ENCODE assay signal across 17 cellular contexts in the genomic region with DNA sequence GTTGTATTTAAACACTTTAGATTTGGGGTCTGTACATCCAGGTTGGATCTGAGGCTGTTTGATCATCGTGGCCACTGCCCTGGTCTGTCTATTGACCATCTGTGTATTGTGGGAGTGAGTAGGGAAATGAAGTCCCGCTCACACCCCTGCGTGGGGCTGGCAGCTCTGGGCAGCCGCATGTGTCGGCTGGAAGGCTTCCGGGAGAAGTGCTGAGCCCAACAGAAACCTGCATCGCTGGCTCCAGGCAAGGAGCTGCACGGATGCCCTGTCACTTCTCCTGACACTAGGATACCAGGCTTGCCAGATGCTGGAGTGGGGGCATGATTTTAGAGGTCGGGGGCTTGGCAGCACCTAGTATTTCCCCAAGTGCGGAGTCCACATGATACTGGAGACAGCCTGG.
"Had no signal": no experiment of that assay in that cellular context is flagged by ENCODE, and none has a peak within 500 bp of the region (broad histone marks: within the 10 kb centered on the region; RNA-seq: fewer than 3 reads in every experiment).

No MANE protein-coding gene starts in this region.

- ATAC-seq: activated CD8-positive, alpha-beta T cell treated with anti-CD3 and anti-CD28 coated beads for 36 hours; activated naive CD4-positive, alpha-beta T cell treated with anti-CD3 and anti-CD28 coated beads, Interleukin-2, amount 50 U/mL, for 72 hours; body of pancreas had no signal

- H3K9me3 ChIP-seq: adrenal gland had no signal

- H3K4me3 ChIP-seq: adrenal gland, body of pancreas, breast epithelium had no signal

- DNase-seq: activated CD4-positive, alpha-beta T cell treated with anti-CD3 and anti-CD28 coated beads, Interleukin-2, amount 10 ng/mL, durations not matched to agents 24 days and 14 days; activated CD4-positive, alpha-beta T cell treated with anti-CD3 and anti-CD28 coated beads, Interleukin-2, amount 50 U/mL, for 4 hours; activated CD8-positive, alpha-beta T cell treated with anti-CD3 and anti-CD28 coated beads for 36 hours; activated gamma-delta T cell treated with Interleukin-2 at 50 U/mL for 16 hours; activated naive CD4-positive, alpha-beta T cell treated with anti-CD3 and anti-CD28 coated beads for 36 hours; activated T-cell treated with anti-CD3 and anti-CD28 coated beads, Interleukin-2, amount 50 U/mL, for 1 hour; adrenal gland; body of pancreas; NCI-H1092; NCI-H1436 treated with DMSO at 0.1 percent for 48 hours; NCI-H2029; NCI-H345; NCI-H526; NCI-H774; Right ventricle myocardium superior had no signal

- H3K4me1 ChIP-seq: adrenal gland, body of pancreas, breast epithelium had no signal

- H3K27me3 ChIP-seq: body of pancreas had no signal

- H3K36me3 ChIP-seq: adrenal gland, breast epithelium had no signal
